ENCODE assay signal across 28 cellular contexts in genomic region chr7:11648980-11649379, GRCh38.
DNase-seq lines count a peak whose midpoint lies in the region; ATAC-seq, FAIRE-seq and TF ChIP-seq lines count a peak whose summit lies in the region.
"Had no signal": no experiment of that assay in that cellular context is flagged by ENCODE, and none has a peak within 500 bp of the region (broad histone marks: within the 10 kb centered on the region; RNA-seq: fewer than 3 reads in every experiment).

No MANE protein-coding gene starts in this region.

- in situ Hi-C loops in HepG2 (cut with HindIII; ENCODE audit: extremely low pct_ligation_motif_present, low pct_unique_long_range_greater_than_20kb), result no loop called here

- H3K9ac ChIP-seq in HepG2 (ENCODE audit: insufficient read depth, low read depth, low read length), result no peak overlapping the region
- H3K9ac ChIP-seq in subcutaneous abdominal adipose tissue (ENCODE audit: low read length in 5 of 5), result no peak overlapping the region
- H3K9ac ChIP-seq: BLaER1, KMS-11 had no signal

- H2AFZ ChIP-seq in HepG2 (ENCODE audit: low read length), result no peak overlapping the region

- DNase-seq in HepG2 (ENCODE audit: low spot score) (no peak), right lobe of liver (no peak), choroid plexus epithelial cell (ENCODE audit: low read depth) (peak; percentile 98), foreskin melanocyte (peak; percentile 9), globus pallidus (ENCODE audit: low spot score) (no peak), NCI-H345 treated with DMSO at 0.1 percent for 48 hours (lab: John Stamatoyannopoulos, UW; ENCODE audit: unreplicated experiment) (no peak), upper lobe of left lung (no peak)
- DNase-seq: activated CD4-positive, alpha-beta T cell treated with anti-CD3 and anti-CD28 coated beads, Interleukin-2, amount 50 U/mL, for 1 hour; COR-L47; DMS79; effector memory CD4-positive, alpha-beta T cell; head of caudate nucleus; NCI-H1092; NCI-H2029; NCI-H226; NCI-H82; psoas muscle; stimulated activated CD4-positive, alpha-beta T cell treated with anti-CD3 and anti-CD28 coated beads, Interleukin-4, amount 100 ng/mL, for 24 hours; stimulated activated naive CD4-positive, alpha-beta T cell had no signal

- TF ChIP-seq POLR2A in HepG2 (IDR thresholded peaks at IDR 0.05; ENCODE audit: insufficient read depth in 1 of 2, low read depth in 2 of 2, low read length in 2 of 2) (no peak), right lobe of liver (IDR thresholded peaks at IDR 0.05) (no peak), upper lobe of left lung (IDR thresholded peaks at IDR 0.05) (no peak)

- intact Hi-C loops in HepG2 (cut with micrococcal nuclease; ENCODE audit: unreplicated experiment), result no loop called here
- intact Hi-C loops in right lobe of liver (cut with DNase I), result no loop called here

- CTCF ChIA-PET in HepG2 (lab: Yijun Ruan, JAX; ENCODE audit: low intra/inter-chr PET ratio, low total read pairs), result no interaction called here

- TF ChIP-seq RAD21 in HepG2 (CRISPR knock-in tag; IDR thresholded peaks at IDR 0.05), result no peak

- no peak for TF ChIP-seq CTCF in HepG2 (CRISPR knock-in tag; IDR thresholded peaks at IDR 0.05)
- no peak for TF ChIP-seq CTCF in right lobe of liver (IDR thresholded peaks at IDR 0.05)
- TF ChIP-seq CTCF in choroid plexus epithelial cell (conservative IDR thresholded peaks at IDR 0.05; ENCODE audit: low read depth, low read length), result no peak
- TF ChIP-seq CTCF in upper lobe of left lung (IDR thresholded peaks at IDR 0.05), result no peak

- H3K9me3 ChIP-seq in HepG2 (ENCODE audit: low read length) (no peaks in the 10 kb centered on the region), right lobe of liver (no peaks in the 10 kb centered on the region), subcutaneous abdominal adipose tissue (ENCODE audit: control insufficient read depth in 5 of 5, low read length in 5 of 5) (no peaks in the 10 kb centered on the region), upper lobe of left lung (no peaks in the 10 kb centered on the region)
- H3K9me3 ChIP-seq: A549, BLaER1, neutrophil, psoas muscle, thoracic aorta, vagina had no signal

- no peaks in the 10 kb centered on the region for H4K20me1 ChIP-seq in HepG2 (ENCODE audit: insufficient read depth, low read length)
- H4K20me1 ChIP-seq: BLaER1 had no signal

- no TSS peak for BruUV-seq in HepG2 (replicated peaks; lab: Mats Ljungman, UMichigan)

- H3K27ac ChIP-seq in HepG2 (ENCODE audit: extremely low read length, insufficient read depth, low read length) (no peak overlapping the region), right lobe of liver (no peak overlapping the region), subcutaneous abdominal adipose tissue (ENCODE audit: low read depth, low read length) (peak overlapping the region; percentile 58), upper lobe of left lung (no peak overlapping the region)
- H3K27ac ChIP-seq: A549, BLaER1, KMS-11, neutrophil, psoas muscle, thoracic aorta, vagina had no signal

- no peaks in the 10 kb centered on the region for H3K27me3 ChIP-seq in HepG2 (ENCODE audit: control insufficient read depth in 1 of 2, insufficient read depth in 2 of 2, low read length in 2 of 2)
- H3K27me3 ChIP-seq in right lobe of liver, result no peaks in the 10 kb centered on the region
- H3K27me3 ChIP-seq in subcutaneous abdominal adipose tissue (ENCODE audit: control insufficient read depth in 5 of 5, insufficient read depth in 4 of 5, low read length in 5 of 5), result no peaks in the 10 kb centered on the region
- H3K27me3 ChIP-seq in upper lobe of left lung, result no peaks in the 10 kb centered on the region
- H3K27me3 ChIP-seq: BLaER1, neutrophil, vagina had no signal

- H3K79me2 ChIP-seq in HepG2 (ENCODE audit: insufficient read depth, low read length), result no peaks in the 10 kb centered on the region

- no peak overlapping the region for H3K4me3 ChIP-seq in HepG2 (replicated peaks in 1 of 3; ENCODE audit: insufficient read depth in 1 of 3, low read depth in 2 of 3, low read length in 3 of 3)
- no peak overlapping the region for H3K4me3 ChIP-seq in right lobe of liver
- H3K4me3 ChIP-seq in choroid plexus epithelial cell (ENCODE audit: low read depth, low read length), result no peak overlapping the region
- no peak overlapping the region for H3K4me3 ChIP-seq in subcutaneous abdominal adipose tissue (ENCODE audit: low read depth in 1 of 5, low read length in 5 of 5)
- H3K4me3 ChIP-seq in upper lobe of left lung, result no peak overlapping the region
- H3K4me3 ChIP-seq: A549, BLaER1, psoas muscle, thoracic aorta, vagina had no signal

- H3K4me1 ChIP-seq in HepG2 (ENCODE audit: insufficient read depth, low read length) (no peaks in the 10 kb centered on the region), right lobe of liver (no peaks in the 10 kb centered on the region), subcutaneous abdominal adipose tissue (ENCODE audit: control insufficient read depth in 5 of 5, insufficient read depth in 5 of 5, low read length in 5 of 5) (peaks cover 0 to 23% (median 10%) of the 10 kb centered on the region in 5 donors), upper lobe of left lung (no peaks in the 10 kb centered on the region)
- H3K4me1 ChIP-seq: BLaER1, psoas muscle, vagina had no signal

- H3K4me2 ChIP-seq in HepG2 (ENCODE audit: low read depth, low read length), result no peak overlapping the region
- H3K4me2 ChIP-seq: BLaER1, KMS-11 had no signal

- ATAC-seq in HepG2 (no peak), right lobe of liver (no peak), upper lobe of left lung (ENCODE audit: low FRiP score in 2 of 2) (no peak)
- ATAC-seq: activated naive CD4-positive, alpha-beta T cell treated with anti-CD3 and anti-CD28 coated beads, Interleukin-2, amount 50 U/mL, for 72 hours; psoas muscle had no signal

- H3K36me3 ChIP-seq in HepG2 (replicated peaks in 1 of 2; ENCODE audit: control insufficient read depth in 1 of 2, insufficient read depth in 2 of 2, low read length in 2 of 2) (no peaks in the 10 kb centered on the region), right lobe of liver (no peaks in the 10 kb centered on the region), subcutaneous abdominal adipose tissue (ENCODE audit: control insufficient read depth in 5 of 5, insufficient read depth in 5 of 5, low read length in 5 of 5) (no peaks in the 10 kb centered on the region), upper lobe of left lung (no peaks in the 10 kb centered on the region)
- H3K36me3 ChIP-seq: BLaER1, neutrophil, thoracic aorta, vagina had no signal

- no peak for FAIRE-seq in HepG2 (lab: Jason Lieb, UNC)
- FAIRE-seq: A549, GM18507 had no signal

- no peak for TF ChIP-seq EP300 in HepG2 (IDR thresholded peaks at IDR 0.05; ENCODE audit: low read depth in 2 of 2, low read length in 2 of 2)
- no peak for TF ChIP-seq EP300 in HepG2 (CRISPR knock-in tag; IDR thresholded peaks at IDR 0.05; ENCODE audit: borderline replicate concordance)
- TF ChIP-seq EP300 in upper lobe of left lung (IDR thresholded peaks at IDR 0.05), result no peak

- POLR2A ChIA-PET in HepG2 (lab: Yijun Ruan, JAX), result no interaction called here

TF ChIP-seq in HepG2, 621 proteins besides CTCF, POLR2A, EP300 and RAD21:
- TF ChIP-seq HNF1B (CRISPR knock-in tag; IDR thresholded peaks at IDR 0.05) (no peak), ATF7 (IDR thresholded peaks at IDR 0.05) (0 out of 2 replicates have a peak, but pooled peaks have one; percentile 23), ATF7 (CRISPR knock-in tag; IDR thresholded peaks at IDR 0.05) (no peak)

Comparison
In these comparisons a context has a peak if more than half of its experiments do, and no peak if none do; other contexts are left out.
1. DNase-seq: peak in choroid plexus epithelial cell (single experiment) and foreskin melanocyte (single experiment); none in HepG2 (single experiment), right lobe of liver (0 of 3), globus pallidus (single experiment), NCI-H345 treated with DMSO at 0.1 percent for 48 hours (single experiment) and upper lobe of left lung (0 of 2).